Comparison of ENCODE assay signal across 15 cellular contexts in the genomic region with DNA sequence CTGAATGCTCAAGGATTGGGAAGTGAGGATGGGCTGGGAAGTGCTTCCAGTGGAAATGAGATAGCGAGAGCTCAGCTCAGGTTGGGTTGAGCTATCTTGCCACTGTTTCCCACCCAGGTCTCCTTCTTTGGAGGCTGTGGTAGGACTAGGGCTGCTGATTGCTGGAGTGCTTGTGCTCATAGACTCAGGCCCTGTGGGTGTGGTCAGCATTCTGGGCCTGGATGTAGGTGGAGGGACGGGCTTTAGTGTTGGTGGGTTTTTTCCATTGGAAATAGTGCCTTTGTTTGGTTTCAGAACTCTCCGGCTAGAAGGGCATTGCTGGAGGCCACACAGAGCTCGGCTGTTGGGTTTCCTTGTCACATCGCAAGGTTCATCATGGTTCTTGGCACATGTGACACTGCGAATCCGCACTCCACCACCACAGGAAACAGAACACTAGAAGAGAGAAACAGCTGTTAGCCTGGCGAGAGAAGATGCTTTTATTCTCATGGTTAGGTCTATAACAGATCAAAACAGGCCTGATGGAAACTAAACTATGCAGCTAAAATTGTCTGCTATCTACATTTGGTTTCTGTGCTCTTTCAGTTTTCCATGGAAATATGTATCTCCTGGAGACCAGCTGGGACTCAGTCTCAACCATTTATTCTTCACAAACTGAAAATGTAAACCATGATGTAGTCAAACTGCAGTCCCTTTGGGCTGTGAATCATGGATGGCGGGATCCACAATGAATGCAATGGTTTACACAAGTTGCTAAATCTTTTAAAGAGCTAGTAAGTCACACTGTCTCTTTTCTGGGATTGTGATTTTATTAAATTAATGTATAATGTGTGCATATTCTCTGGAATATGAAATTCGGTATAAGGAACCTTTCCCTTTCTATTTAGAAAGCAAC.
DNase-seq lines count a peak whose midpoint lies in the region; ATAC-seq and TF ChIP-seq lines count a peak whose summit lies in the region.
"Had no signal": no experiment of that assay in that cellular context is flagged by ENCODE, and none has a peak within 500 bp of the region (broad histone marks: within the 10 kb centered on the region; RNA-seq: fewer than 3 reads in every experiment).

No MANE protein-coding gene starts in this region.

- H4K5ac ChIP-seq in IMR-90 (ENCODE audit: low read depth, low read length): no peak overlapping the region

- H2AK5ac ChIP-seq in IMR-90 (ENCODE audit: low read depth, low read length): no peak overlapping the region

- H3K18ac ChIP-seq in IMR-90 (ENCODE audit: low read depth, low read length): no peak overlapping the region

- no peak for TF ChIP-seq POLR2A in IMR-90 (IDR thresholded peaks at IDR 0.05; ENCODE audit: low read depth, low read length)

- H3K4me3 ChIP-seq in right atrium auricular region: no peak overlapping the region
- H3K4me3 ChIP-seq in IMR-90 (ENCODE audit: insufficient read depth, low read depth, low read length): no peak overlapping the region
- H3K4me3 ChIP-seq: BLaER1 treated with 17β-estradiol and CSF1 and Interleukin-3, amounts not matched to agents 10 nM and 100 nM; GM12878 had no signal

- H3K79me1 ChIP-seq in IMR-90 (ENCODE audit: low read depth in 1 of 2, low read length in 2 of 2): no peaks in the 10 kb centered on the region

- peak; percentile 56 for ATAC-seq in Right ventricle myocardium inferior
- peak; percentile 88 for ATAC-seq in IMR-90 (ENCODE audit: low read depth)
- ATAC-seq in SK-N-SH treated with all-trans-retinoic acid at 6 μM for 48 hours: no peak
- no peak for ATAC-seq in HG02852 (IDR thresholded peaks at IDR 0.05; ENCODE audit: unreplicated experiment)
- ATAC-seq: GM12878, HepG2 had no signal

- H3K23ac ChIP-seq in IMR-90 (ENCODE audit: low read depth, low read length): no peak overlapping the region

- H3K4me2 ChIP-seq in IMR-90 (ENCODE audit: low read depth, low read length): no peak overlapping the region
- H3K4me2 ChIP-seq: BLaER1 treated with 17β-estradiol and CSF1 and Interleukin-3, amounts not matched to agents 10 nM and 100 nM had no signal

- H3K27ac ChIP-seq in right atrium auricular region: no peak overlapping the region
- no peak overlapping the region for H3K27ac ChIP-seq in IMR-90 (ENCODE audit: insufficient read depth, low read length)
- H3K27ac ChIP-seq: 22Rv1; BLaER1 treated with 17β-estradiol and CSF1 and Interleukin-3, amounts not matched to agents 10 nM and 100 nM had no signal

- H3K4me1 ChIP-seq in right atrium auricular region (no peaks in the 10 kb centered on the region), IMR-90 (ENCODE audit: control insufficient read depth, insufficient read depth, low read length) (no peaks in the 10 kb centered on the region; the same call in 1 of the 2 replicates)

- H3K9me3 ChIP-seq in right atrium auricular region: no peaks in the 10 kb centered on the region
- H3K9me3 ChIP-seq in IMR-90 (ENCODE audit: control insufficient read depth, insufficient read depth, low read length): no peaks in the 10 kb centered on the region

- in situ Hi-C loops in IMR-90 (cut with MboI; ENCODE audit: low sequenced_read_pairs): no loop called here

- no peak overlapping the region for H3K56ac ChIP-seq in IMR-90 (ENCODE audit: extremely low read depth, insufficient read depth, low read length)

- H3K36me3 ChIP-seq in right atrium auricular region: no peaks in the 10 kb centered on the region
- peaks cover 6% of the 10 kb centered on the region; the same call in 1 of the 2 replicates for H3K36me3 ChIP-seq in IMR-90 (ENCODE audit: control insufficient read depth, insufficient read depth, low read length)
- H3K36me3 ChIP-seq: BLaER1 treated with 17β-estradiol and CSF1 and Interleukin-3, amounts not matched to agents 10 nM and 100 nM had no signal

- 86% methylated on average over 3 of the region's 10 CpGs; no CpG with 5 or more reads in 1 of the 2 experiments for WGBS in IMR-90 (ENCODE audit: extremely low coverage in 2 of 2, insufficient read length in 1 of 2), 2 experiments

- CTCF ChIA-PET in IMR-90 (lab: Yijun Ruan, JAX): interaction anchor here (0.6 kb wide), 1 partner anchor 322 kb away, joined by 3 read pairs; no protein-coding TSS in a partner anchor

- no peak for TF ChIP-seq RAD21 in IMR-90 (IDR thresholded peaks at IDR 0.05; ENCODE audit: low read length)

- intact Hi-C loops in Right ventricle myocardium inferior (cut with DNase I): no loop called here
- intact Hi-C loops in IMR-90 (cut with micrococcal nuclease): no loop called here
- intact Hi-C loops in posterior vena cava (cut with DNase I): no loop called here

- peaks cover 6% of the 10 kb centered on the region; the same call in 1 of the 2 replicates for H3K9me1 ChIP-seq in IMR-90 (ENCODE audit: insufficient read depth, low read length)

- no peak overlapping the region for H2AFZ ChIP-seq in IMR-90 (replicated peaks; ENCODE audit: low read length, poor library complexity)

- no peak overlapping the region for H2BK120ac ChIP-seq in IMR-90 (ENCODE audit: low read depth, low read length)

- H4K20me1 ChIP-seq in IMR-90 (ENCODE audit: insufficient read depth, low read length): no peaks in the 10 kb centered on the region
- H4K20me1 ChIP-seq: BLaER1 treated with 17β-estradiol and CSF1 and Interleukin-3, amounts not matched to agents 10 nM and 100 nM had no signal

- no peak overlapping the region for H4K8ac ChIP-seq in IMR-90 (ENCODE audit: low read depth in 2 of 2, low read length in 2 of 2)

- BruUV-seq in IMR-90 (replicated peaks; lab: Mats Ljungman, UMichigan): no TSS peak

- H3K9ac ChIP-seq in IMR-90 (ENCODE audit: low read depth, low read length): no peak overlapping the region
- H3K9ac ChIP-seq: BLaER1 treated with 17β-estradiol and CSF1 and Interleukin-3, amounts not matched to agents 10 nM and 100 nM had no signal

- DNase-seq in Right ventricle myocardium inferior (ENCODE audit: missing footprints) (no peak), right atrium auricular region (ENCODE audit: low spot score) (no peak), IMR-90 (peak; percentile 64), fibroblast of peridontal ligament (ENCODE audit: extremely low read depth) (peak; percentile 69), stromal cell of bone marrow (ENCODE audit: low read depth) (peak; percentile 28), posterior vena cava (ENCODE audit: low spot score) (no peak)
- DNase-seq: CD4-positive, CD25-positive, alpha-beta regulatory T cell; HCEC 1CT; HFFc6 had no signal

- H2BK5ac ChIP-seq in IMR-90 (ENCODE audit: low read depth, low read length, poor library complexity, severe bottlenecking): no peak overlapping the region

- H3K14ac ChIP-seq in IMR-90 (replicated peaks; ENCODE audit: low read depth, low read length): no peak overlapping the region

- TF ChIP-seq CTCF in right atrium auricular region (IDR thresholded peaks at IDR 0.05) (no peak), IMR-90 (conservative IDR thresholded peaks at IDR 0.05; ENCODE audit: low read depth, low read length) (no peak)

- POLR2A ChIA-PET in IMR-90 (lab: Charles Lee; ENCODE audit: unreplicated experiment): interaction anchor here (0.6 kb wide), 1 partner anchor 125 kb away, joined by 3 read pairs; no protein-coding TSS in a partner anchor

- no peak overlapping the region for H4K91ac ChIP-seq in IMR-90 (ENCODE audit: insufficient read depth, low read depth, low read length)

- dilution Hi-C loops in IMR-90 (cut with HindIII; ENCODE audit: low sequenced_read_pairs, unreplicated experiment): no loop called here

- no peak overlapping the region for H2BK15ac ChIP-seq in IMR-90 (ENCODE audit: low read depth, low read length)

- H2AK9ac ChIP-seq in IMR-90 (replicated peaks; ENCODE audit: low read depth, low read length, poor library complexity): no peak overlapping the region

- H2BK20ac ChIP-seq in IMR-90 (ENCODE audit: low read depth, low read length): no peak overlapping the region

- no peak overlapping the region for H3K4ac ChIP-seq in IMR-90 (ENCODE audit: low read depth, low read length)

- H3K27me3 ChIP-seq in right atrium auricular region (no peaks in the 10 kb centered on the region), IMR-90 (ENCODE audit: control insufficient read depth, insufficient read depth, low read length) (no peaks in the 10 kb centered on the region)
- H3K27me3 ChIP-seq: BLaER1 treated with 17β-estradiol and CSF1 and Interleukin-3, amounts not matched to agents 10 nM and 100 nM had no signal

TF ChIP-seq in IMR-90, 13 proteins besides CTCF, POLR2A, EP300 and RAD21:
- no peak for TF ChIP-seq BHLHE40 (IDR thresholded peaks at IDR 0.05; ENCODE audit: low read depth, low read length)
- TF ChIP-seq NFE2L2 (IDR thresholded peaks at IDR 0.05; ENCODE audit: low read depth, low read length): no peak
- TF ChIP-seq FOS (IDR thresholded peaks at IDR 0.05; ENCODE audit: low read depth, low read length): no peak
- no peak for TF ChIP-seq CEBPB (IDR thresholded peaks at IDR 0.05; ENCODE audit: low read depth, low read length)

TF ChIP-seq in SK-N-SH treated with all-trans-retinoic acid at 6 μM for 48 hours, 23 proteins besides CTCF, POLR2A, EP300 and RAD21 (continues in another document):
- TF ChIP-seq BACH2 (CRISPR knock-in tag; IDR thresholded peaks at IDR 0.05; ENCODE audit: borderline replicate concordance): no peak
- TF ChIP-seq ZFP30 (CRISPR knock-in tag; IDR thresholded peaks at IDR 0.05): no peak
- no peak for TF ChIP-seq CSDC2 (CRISPR knock-in tag; IDR thresholded peaks at IDR 0.05)
- TF ChIP-seq ZNF565 (CRISPR knock-in tag; conservative IDR thresholded peaks at IDR 0.05; ENCODE audit: low read depth): no peak
- TF ChIP-seq TCF4 (CRISPR knock-in tag; IDR thresholded peaks at IDR 0.05; ENCODE audit: borderline replicate concordance): no peak
- TF ChIP-seq, protein P1, sequence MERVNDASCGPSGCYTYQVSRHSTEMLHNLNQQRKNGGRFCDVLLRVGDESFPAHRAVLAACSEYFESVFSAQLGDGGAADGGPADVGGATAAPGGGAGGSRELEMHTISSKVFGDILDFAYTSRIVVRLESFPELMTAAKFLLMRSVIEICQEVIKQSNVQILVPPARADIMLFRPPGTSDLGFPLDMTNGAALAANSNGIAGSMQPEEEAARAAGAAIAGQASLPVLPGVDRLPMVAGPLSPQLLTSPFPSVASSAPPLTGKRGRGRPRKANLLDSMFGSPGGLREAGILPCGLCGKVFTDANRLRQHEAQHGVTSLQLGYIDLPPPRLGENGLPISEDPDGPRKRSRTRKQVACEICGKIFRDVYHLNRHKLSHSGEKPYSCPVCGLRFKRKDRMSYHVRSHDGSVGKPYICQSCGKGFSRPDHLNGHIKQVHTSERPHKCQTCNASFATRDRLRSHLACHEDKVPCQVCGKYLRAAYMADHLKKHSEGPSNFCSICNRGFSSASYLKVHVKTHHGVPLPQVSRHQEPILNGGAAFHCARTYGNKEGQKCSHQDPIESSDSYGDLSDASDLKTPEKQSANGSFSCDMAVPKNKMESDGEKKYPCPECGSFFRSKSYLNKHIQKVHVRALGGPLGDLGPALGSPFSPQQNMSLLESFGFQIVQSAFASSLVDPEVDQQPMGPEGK (CRISPR knock-in tag; IDR thresholded peaks at IDR 0.05; ENCODE audit: borderline replicate concordance): no peak
- no peak for TF ChIP-seq TOX (CRISPR knock-in tag; IDR thresholded peaks at IDR 0.05; ENCODE audit: borderline replicate concordance)

Comparison
In these comparisons a context has a peak if more than half of its experiments do, and no peak if none do; other contexts are left out.
1. ATAC-seq: peak in Right ventricle myocardium inferior (single experiment) and IMR-90 (single experiment); none in SK-N-SH treated with all-trans-retinoic acid at 6 μM for 48 hours (single experiment) and HG02852 (single experiment).
2. DNase-seq: peak in IMR-90 (single experiment), fibroblast of peridontal ligament (single experiment) and stromal cell of bone marrow (single experiment); none in Right ventricle myocardium inferior (single experiment), right atrium auricular region (single experiment) and posterior vena cava (single experiment).